Comparison of ENCODE assay signal across 1 cellular context in genomic region chr21:46295177-46295711, GRCh38.
TF ChIP-seq lines count a peak whose summit lies in the region.

No MANE protein-coding gene starts in this region.

TF ChIP-seq in GM12878, 131 proteins besides CTCF, POLR2A, EP300 and RAD21:
- TF ChIP-seq, protein P1, sequence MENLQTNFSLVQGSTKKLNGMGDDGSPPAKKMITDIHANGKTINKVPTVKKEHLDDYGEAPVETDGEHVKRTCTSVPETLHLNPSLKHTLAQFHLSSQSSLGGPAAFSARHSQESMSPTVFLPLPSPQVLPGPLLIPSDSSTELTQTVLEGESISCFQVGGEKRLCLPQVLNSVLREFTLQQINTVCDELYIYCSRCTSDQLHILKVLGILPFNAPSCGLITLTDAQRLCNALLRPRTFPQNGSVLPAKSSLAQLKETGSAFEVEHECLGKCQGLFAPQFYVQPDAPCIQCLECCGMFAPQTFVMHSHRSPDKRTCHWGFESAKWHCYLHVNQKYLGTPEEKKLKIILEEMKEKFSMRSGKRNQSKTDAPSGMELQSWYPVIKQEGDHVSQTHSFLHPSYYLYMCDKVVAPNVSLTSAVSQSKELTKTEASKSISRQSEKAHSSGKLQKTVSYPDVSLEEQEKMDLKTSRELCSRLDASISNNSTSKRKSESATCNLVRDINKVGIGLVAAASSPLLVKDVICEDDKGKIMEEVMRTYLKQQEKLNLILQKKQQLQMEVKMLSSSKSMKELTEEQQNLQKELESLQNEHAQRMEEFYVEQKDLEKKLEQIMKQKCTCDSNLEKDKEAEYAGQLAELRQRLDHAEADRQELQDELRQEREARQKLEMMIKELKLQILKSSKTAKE (IDR thresholded peaks at IDR 0.05; ENCODE audit: low read depth, poor library complexity, severe bottlenecking): no peak
- TF ChIP-seq IKZF1 (conservative IDR thresholded peaks at IDR 0.05) (0 out of 2 replicates have a peak, but pooled peaks have one; percentile 7), ZNF217 (IDR thresholded peaks at IDR 0.05) (no peak), CHD2 (IDR thresholded peaks at IDR 0.05; ENCODE audit: borderline replicate concordance, low read depth, low read length) (no peak)
